8 cellular contexts compared by ENCODE assay signal in the genomic region with DNA sequence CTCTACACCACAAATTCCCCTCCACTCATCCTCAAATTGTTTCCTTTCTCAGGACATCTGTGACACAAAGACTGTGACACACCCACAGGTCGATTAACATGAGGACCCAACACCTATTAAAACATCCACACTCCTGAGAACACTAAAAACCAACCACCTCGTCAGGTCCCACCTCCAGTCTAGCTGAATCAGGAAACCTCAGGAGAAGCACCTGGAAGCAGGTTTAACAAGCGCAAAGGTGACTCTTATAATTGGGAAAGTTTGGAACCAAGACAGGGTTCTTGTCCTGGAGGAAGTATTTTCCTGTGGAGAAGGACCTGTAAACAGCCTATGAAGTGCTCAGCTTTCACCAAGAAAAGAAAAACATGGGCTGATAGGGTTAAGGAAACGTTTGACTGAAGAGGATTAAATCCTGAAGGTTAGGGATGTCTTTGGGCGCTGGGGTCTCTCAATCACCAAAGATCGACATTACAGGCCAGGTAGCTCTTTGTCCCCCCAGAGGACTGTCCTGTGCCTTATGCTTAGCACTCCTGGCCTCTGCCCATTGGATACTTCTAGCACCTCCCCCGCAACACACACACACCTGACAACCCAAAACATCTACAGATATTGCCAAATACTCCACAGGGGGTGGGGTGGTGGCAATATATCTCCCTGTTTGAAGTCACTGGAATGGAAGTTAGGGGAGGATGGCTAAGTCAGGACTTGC. TPM values are rescaled to one million over a fixed set of nuclear protein-coding genes. Genes with fewer than 3 reads are reported as not detected.
DNase-seq lines count a peak whose midpoint lies in the region; ATAC-seq, FAIRE-seq and TF ChIP-seq lines count a peak whose summit lies in the region.
"Not testable (repeated sequence)": the region's sequence is repeated elsewhere in the genome, so short reads cannot be mapped to it uniquely, and the experiment has no call there.

No MANE protein-coding gene starts in this region.

- H2AK5ac ChIP-seq in H1 (ENCODE audit: low read depth, low read length); mesendoderm (ENCODE audit: low read length): not testable (repeated sequence)

- POLR2A ChIA-PET in SK-N-SH (lab: Yijun Ruan, JAX): not testable (repeated sequence)
- POLR2A ChIA-PET in H1 (lab: Charles Lee; ENCODE audit: partially characterized antibody): interaction anchor here (1.2 kb wide), 1 partner anchor 77 kb away, joined by 6 read pairs; a partner anchor contains a TSS

- not testable (repeated sequence) for H3K79me2 ChIP-seq in SK-N-SH (ENCODE audit: insufficient read depth); H1 (ENCODE audit: control insufficient read depth in 1 of 2, insufficient read depth in 2 of 2, low read length in 2 of 2); mesendoderm (ENCODE audit: control insufficient read depth, insufficient read depth, low read length)

- 28% methylated on average over 7 of the region's 7 CpGs for WGBS in SK-N-SH (ENCODE audit: low lambda C conversion rate)
- WGBS in H1 (ENCODE audit: extremely low coverage in 1 of 2, insufficient coverage in 1 of 2, insufficient read length in 1 of 2, insufficient replicate concordance in 2 of 2, low coverage in 1 of 2, low lambda C conversion rate in 2 of 2, missing lambda C conversion rate in 1 of 2), 2 experiments: 26% methylated on average over 7 of the region's 7 CpGs; no CpG with 5 or more reads in 1 of the 2 experiments
- WGBS in mesendoderm (ENCODE audit: extremely low coverage, insufficient coverage, low lambda C conversion rate): no CpG with 5 or more reads among the region's 7 CpGs

- H4K5ac ChIP-seq in H1 (ENCODE audit: insufficient read length, low read depth, low read length); mesendoderm (ENCODE audit: low read length): not testable (repeated sequence)

- not testable (repeated sequence) for H3K9me3 Mint-ChIP-seq in stimulated activated effector memory CD8-positive, alpha-beta T cell treated with anti-CD3 and anti-CD28 coated beads, Interleukin-12 subunit alpha, Interleukin-12 subunit beta, amount 100 ng/mL, for 72 hours

- H3K9ac ChIP-seq in BLaER1 treated with 17β-estradiol and CSF1 and Interleukin-3, amounts not matched to agents 10 nM and 100 nM: peak overlapping the region; percentile 35 to 75 (median 70); a peak in 19 of 22 replicates
- H3K9ac ChIP-seq in SK-N-SH; H1 (replicated peaks in 1 of 4; ENCODE audit: extremely low read depth in 1 of 4, low read depth in 3 of 4, low read length in 3 of 4); mesendoderm (ENCODE audit: low read length): not testable (repeated sequence)

- not testable (repeated sequence) for H3K4ac ChIP-seq in H1 (replicated peaks; ENCODE audit: insufficient read length, low read depth, low read length); mesendoderm (ENCODE audit: low read depth, low read length)

- TF ChIP-seq POLR2A in H1 (IDR thresholded peaks at IDR 0.05; ENCODE audit: control extremely low read depth in 1 of 2, low read depth in 2 of 2, low read length in 2 of 2): peak in 1 of 2 experiments; percentile 81; a peak in 2 of 3 replicates

- H2BK20ac ChIP-seq in H1 (ENCODE audit: low read length): not testable (repeated sequence)

- DNase-seq in H7: peak; percentile 1
- peak; percentile 10 for DNase-seq in NCI-H2171 treated with DMSO at 0.1 percent for 48 hours (lab: John Stamatoyannopoulos, UW)
- DNase-seq in SK-N-SH; stimulated activated effector memory CD8-positive, alpha-beta T cell treated with anti-CD3 and anti-CD28 coated beads, Interleukin-12 subunit alpha, Interleukin-12 subunit beta, amount 100 ng/mL, for 72 hours (ENCODE audit: low spot score in 2 of 2): not testable (repeated sequence)
- DNase-seq in activated effector memory CD4-positive, alpha-beta T cell treated with anti-CD3 and anti-CD28 coated beads, Interleukin-2, amount 50 U/mL, for 16 hours: peak; percentile 63
- peak in 1 of 2 experiments; percentile 52 for DNase-seq in H1 (ENCODE audit: low read depth in 1 of 2, low spot score in 2 of 2)
- DNase-seq in mesendoderm: peak; percentile 47

- not testable (repeated sequence) for TF ChIP-seq RAD21 in SK-N-SH (IDR thresholded peaks at IDR 0.05; ENCODE audit: low read length); H1 (IDR thresholded peaks at IDR 0.05 in 1 of 2, conservative IDR thresholded peaks at IDR 0.05 in 1 of 2; ENCODE audit: low read depth in 2 of 2, low read length in 2 of 2)

- H2BK120ac ChIP-seq in H1 (replicated peaks; ENCODE audit: low read depth, low read length); mesendoderm (ENCODE audit: low read depth, low read length): not testable (repeated sequence)

- not testable (repeated sequence) for H3K56ac ChIP-seq in H1 (replicated peaks; ENCODE audit: insufficient read length, low read depth, low read length)
- H3K56ac ChIP-seq in mesendoderm (ENCODE audit: low read length): peak overlapping the region; percentile 25

- not testable (repeated sequence) for H3K4me1 ChIP-seq in BLaER1 treated with 17β-estradiol and CSF1 and Interleukin-3, amounts not matched to agents 10 nM and 100 nM; SK-N-SH (ENCODE audit: control insufficient read depth in 1 of 2, insufficient read depth in 2 of 2, low read depth in 1 of 2, low read length in 1 of 2); H1 (replicated peaks in 1 of 4; ENCODE audit: control insufficient read depth in 3 of 4, insufficient read depth in 4 of 4, low read length in 3 of 4); mesendoderm (ENCODE audit: control insufficient read depth, low read depth, low read length)

- peak overlapping the region; percentile 66 to 90 (median 78) for H3K4me2 ChIP-seq in BLaER1 treated with 17β-estradiol and CSF1 and Interleukin-3, amounts not matched to agents 10 nM and 100 nM
- H3K4me2 ChIP-seq in SK-N-SH (peak overlapping the region; percentile 74), H1 (ENCODE audit: insufficient read depth in 1 of 2, low read depth in 2 of 2, low read length in 2 of 2) (peak overlapping the region; percentile 61 to 69)
- H3K4me2 ChIP-seq in mesendoderm (ENCODE audit: low read length): not testable (repeated sequence)

- not testable (repeated sequence) for TF ChIP-seq CTCF in SK-N-SH (IDR thresholded peaks at IDR 0.05); H1 (IDR thresholded peaks at IDR 0.05; ENCODE audit: control extremely low read depth in 1 of 3, insufficient read depth in 1 of 3, low read depth in 1 of 3, low read length in 3 of 3)

- H3K9me3 ChIP-seq in BLaER1 treated with 17β-estradiol and CSF1 and Interleukin-3, amounts not matched to agents 10 nM and 100 nM (replicated peaks in 1 of 11); SK-N-SH; H1 (ENCODE audit: insufficient read depth in 2 of 2, low read depth in 1 of 2, low read length in 1 of 2): not testable (repeated sequence)

- H3K23me2 ChIP-seq in H1 (ENCODE audit: low read depth, low read length): not testable (repeated sequence)

- H3K79me1 ChIP-seq in H1 (ENCODE audit: low read depth, low read length); mesendoderm (ENCODE audit: low read length): not testable (repeated sequence)

- peaks cover 0 to 13% (median 0%) of the 10 kb centered on the region in 11 experiments; a peak in 6 of 22 replicates for H4K20me1 ChIP-seq in BLaER1 treated with 17β-estradiol and CSF1 and Interleukin-3, amounts not matched to agents 10 nM and 100 nM
- not testable (repeated sequence) for H4K20me1 ChIP-seq in SK-N-SH (ENCODE audit: insufficient read depth); H1 (replicated peaks in 1 of 2; ENCODE audit: control insufficient read depth in 1 of 2, insufficient read depth in 2 of 2, low read length in 2 of 2)

- TF ChIP-seq EP300 in SK-N-SH (IDR thresholded peaks at IDR 0.05; ENCODE audit: borderline replicate concordance in 1 of 2, low read depth in 1 of 2, low read length in 1 of 2); H1 (IDR thresholded peaks at IDR 0.05; ENCODE audit: borderline replicate concordance in 1 of 2, low read depth in 2 of 2, low read length in 2 of 2): not testable (repeated sequence)

- H3K27ac ChIP-seq in BLaER1 treated with 17β-estradiol and CSF1 and Interleukin-3, amounts not matched to agents 10 nM and 100 nM: peak overlapping the region in 3 of 11 experiments; percentile 26 to 66 (median 57); a peak in 4 of 22 replicates
- not testable (repeated sequence) for H3K27ac ChIP-seq in SK-N-SH (ENCODE audit: low read depth in 2 of 2, low read length in 1 of 2); H1 (ENCODE audit: low read depth, low read length); mesendoderm (ENCODE audit: low read depth, low read length)

- not testable (repeated sequence) for H3K14ac ChIP-seq in H1 (ENCODE audit: insufficient read length)

- H3K9me2 ChIP-seq in SK-N-SH: not testable (repeated sequence)

- H3K27ac Mint-ChIP-seq in stimulated activated effector memory CD8-positive, alpha-beta T cell treated with anti-CD3 and anti-CD28 coated beads, Interleukin-12 subunit alpha, Interleukin-12 subunit beta, amount 100 ng/mL, for 72 hours: peak overlapping the region; percentile 91

- FAIRE-seq in H1 (lab: Jason Lieb, UNC): not testable (repeated sequence)

- H3K23ac ChIP-seq in H1 (ENCODE audit: insufficient read length); mesendoderm (ENCODE audit: low read length): not testable (repeated sequence)

- H3K4me3 Mint-ChIP-seq in stimulated activated effector memory CD8-positive, alpha-beta T cell treated with anti-CD3 and anti-CD28 coated beads, Interleukin-12 subunit alpha, Interleukin-12 subunit beta, amount 100 ng/mL, for 72 hours: peak overlapping the region; percentile 76

- H2BK15ac ChIP-seq in H1 (ENCODE audit: low read length); mesendoderm (replicated peaks; ENCODE audit: low read depth): not testable (repeated sequence)

- peaks cover 19% of the 10 kb centered on the region for H3K36me3 Mint-ChIP-seq in stimulated activated effector memory CD8-positive, alpha-beta T cell treated with anti-CD3 and anti-CD28 coated beads, Interleukin-12 subunit alpha, Interleukin-12 subunit beta, amount 100 ng/mL, for 72 hours

- CTCF ChIA-PET in SK-N-SH (lab: Yijun Ruan, JAX); H1 (lab: Charles Lee; ENCODE audit: partially characterized antibody): not testable (repeated sequence)

- H4K91ac ChIP-seq in H1 (replicated peaks; ENCODE audit: insufficient read length, low read length): not testable (repeated sequence)

- not testable (repeated sequence) for H2BK12ac ChIP-seq in H1 (ENCODE audit: low read depth, low read length)

- H2BK5ac ChIP-seq in H1 (ENCODE audit: low read depth, low read length); mesendoderm (ENCODE audit: low read length): not testable (repeated sequence)

- H3K27me3 ChIP-seq in BLaER1 treated with 17β-estradiol and CSF1 and Interleukin-3, amounts not matched to agents 10 nM and 100 nM; H7 (ENCODE audit: control insufficient read depth, insufficient read depth, low read length); SK-N-SH (ENCODE audit: insufficient read depth); H1 (replicated peaks in 1 of 4; ENCODE audit: control insufficient read depth in 3 of 4, extremely low read depth in 1 of 4, insufficient read depth in 3 of 4, low read length in 3 of 4); mesendoderm (ENCODE audit: insufficient read depth, low read length, poor library complexity): not testable (repeated sequence)

- H3K18ac ChIP-seq in H1 (ENCODE audit: extremely low read depth, low read length); mesendoderm (ENCODE audit: low read length): not testable (repeated sequence)

- not testable (repeated sequence) for H2AFZ ChIP-seq in SK-N-SH (ENCODE audit: low read depth); H1 (ENCODE audit: low read length)

- not testable (repeated sequence) for H3F3A ChIP-seq in SK-N-SH (replicated peaks; ENCODE audit: insufficient read depth)

- H3K4me3 ChIP-seq in BLaER1 treated with 17β-estradiol and CSF1 and Interleukin-3, amounts not matched to agents 10 nM and 100 nM: peak overlapping the region; percentile 51 to 71 (median 62)
- H3K4me3 ChIP-seq in H7 (ENCODE audit: insufficient read depth, low read depth, low read length): peak overlapping the region; percentile 17; the same call in 1 of the 2 replicates
- peak overlapping the region in 1 of 2 experiments; percentile 34; a peak in 2 of 4 replicates for H3K4me3 ChIP-seq in SK-N-SH (ENCODE audit: low read depth in 2 of 2, low read length in 1 of 2)
- peak overlapping the region in 2 of 4 experiments; percentile 45 to 63; a peak in 4 of 8 replicates for H3K4me3 ChIP-seq in H1 (ENCODE audit: extremely low read depth in 1 of 4, insufficient read depth in 2 of 4, low read depth in 3 of 4, low read length in 4 of 4)
- H3K4me3 ChIP-seq in mesendoderm (ENCODE audit: low read length): not testable (repeated sequence)

- H4K8ac ChIP-seq in H1 (ENCODE audit: extremely low read depth, insufficient read depth, low read length); mesendoderm (ENCODE audit: low read depth, low read length): not testable (repeated sequence)

- not testable (repeated sequence) for H3K4me1 Mint-ChIP-seq in stimulated activated effector memory CD8-positive, alpha-beta T cell treated with anti-CD3 and anti-CD28 coated beads, Interleukin-12 subunit alpha, Interleukin-12 subunit beta, amount 100 ng/mL, for 72 hours

- not testable (repeated sequence) for ATAC-seq in stimulated activated effector memory CD8-positive, alpha-beta T cell treated with anti-CD3 and anti-CD28 coated beads, Interleukin-12 subunit alpha, Interleukin-12 subunit beta, amount 100 ng/mL, for 72 hours

- not testable (repeated sequence) for H3K36me3 ChIP-seq in BLaER1 treated with 17β-estradiol and CSF1 and Interleukin-3, amounts not matched to agents 10 nM and 100 nM; H7 (replicated peaks; ENCODE audit: control insufficient read depth, insufficient read depth, low read length); SK-N-SH (replicated peaks in 1 of 2; ENCODE audit: control insufficient read depth in 1 of 2, insufficient read depth in 2 of 2, low read length in 1 of 2); H1 (ENCODE audit: control insufficient read depth in 2 of 4, insufficient read depth in 4 of 4, low read length in 3 of 4); mesendoderm (ENCODE audit: control insufficient read depth, insufficient read depth, low read length)

RNA-seq across cellular contexts. Expression of a gene that starts 28.4 kb away (rescaled TPM):
- not detected in 2 replicates for total RNA-seq in H7 (2014; rRNA removed; shearing (Covaris generic))
- polyA plus RNA-seq in SK-N-SH (2012; rRNA removed) (not detected in 2 replicates), H1 (2011; rRNA removed) (not detected in 2 replicates)
- not detected in 2 replicates for polyA plus RNA-seq in SK-N-SH (2012; cell fraction: cytosol; rRNA removed)
- not detected in 2 replicates for polyA plus RNA-seq in SK-N-SH (2012; cell fraction: nucleus; rRNA removed)
- total RNA-seq in H1 (2021; fragmentation: NEBNext Ultra II Directional; extraction: Animal tissue kit (Norgen Biotek cat#: 25700)): not detected in 2 replicates
- polyA plus RNA-seq in H1 (2011; cell fraction: cytosol; rRNA removed): not detected
- polyA plus RNA-seq in H1 (2011; cell fraction: nucleus; rRNA removed): not detected
- 0.48 TPM in 1 of 4 replicates, not detected in the others for polyA plus RNA-seq in H1 (2012, experiment 1 of 2)
- polyA plus RNA-seq in H1 (2012, experiment 2 of 2): not detected
- not detected for polyA plus RNA-seq in H1 (2013, experiment 1 of 2)
- not detected for polyA plus RNA-seq in H1 (2013, experiment 2 of 2)
- not detected in 2 replicates for polyA minus RNA-seq in H1 (2011; rRNA and poly(A)+ RNA removed)
- not detected for polyA minus RNA-seq in H1 (2011; cell fraction: cytosol; rRNA and poly(A)+ RNA removed)
- not detected for polyA minus RNA-seq in H1 (2011; cell fraction: nucleus; rRNA and poly(A)+ RNA removed)
- not detected for polyA plus RNA-seq in mesendoderm (2013, experiment 1 of 2)
- not detected for polyA plus RNA-seq in mesendoderm (2013, experiment 2 of 2)
